In genomic region chr18:56660655-56661054, GRCh38 we compare ENCODE assay signal across 22 cellular contexts. TPM values are rescaled to one million over a fixed set of nuclear protein-coding genes. Genes with fewer than 3 reads are reported as not detected.
DNase-seq lines count a peak whose midpoint lies in the region; ATAC-seq, FAIRE-seq and TF ChIP-seq lines count a peak whose summit lies in the region.
"Had no signal": no experiment of that assay in that cellular context is flagged by ENCODE, and none has a peak within 500 bp of the region (broad histone marks: within the 10 kb centered on the region; RNA-seq: fewer than 3 reads in every experiment).

No MANE protein-coding gene starts in this region.

- no TSS peak for BruUV-seq in K562 (replicated peaks; lab: Mats Ljungman, UMichigan)

- intact Hi-C loops in Right ventricle myocardium superior (cut with DNase I) = no loop called here
- intact Hi-C loops in left cardiac atrium (cut with DNase I) = no loop called here
- intact Hi-C loops in K562 (cut with micrococcal nuclease) = no loop called here
- intact Hi-C loops in posterior vena cava (cut with DNase I) = no loop called here

- POLR2A ChIA-PET in HEK293 (lab: Yijun Ruan, JAX) (interaction anchor here (1.7 kb wide), 1 partner anchor 10 kb away, joined by 6 read pairs; the partner anchor contains the start of gene WDR7), K562 (lab: Yijun Ruan, JAX) (no interaction called here)

- no peaks in the 10 kb centered on the region for H3K9me1 ChIP-seq in K562 (ENCODE audit: control insufficient read depth, insufficient read depth, low read length)

- TF ChIP-seq CTCF in HEK293 (tag by site-specific recombination; IDR thresholded peaks at IDR 0.05) (no peak), K562 (IDR thresholded peaks at IDR 0.05 in 2 of 3, conservative IDR thresholded peaks at IDR 0.05 in 1 of 3; ENCODE audit: insufficient read depth in 2 of 3, low read depth in 1 of 3, low read length in 3 of 3) (no peak)

- H3K27me3 ChIP-seq in K562 (ENCODE audit: control insufficient read depth in 2 of 2, insufficient read depth in 2 of 2, low read length in 2 of 2) = no peaks in the 10 kb centered on the region
- H3K27me3 ChIP-seq: BLaER1 had no signal

- H3K36me3 ChIP-seq in HEK293 (ENCODE audit: control insufficient read depth in 2 of 2, insufficient read depth in 1 of 2, low read length in 2 of 2) = no peaks in the 10 kb centered on the region; a peak in 1 of 3 replicates
- H3K36me3 ChIP-seq in K562 (ENCODE audit: control insufficient read depth, insufficient read depth, low read length) = no peaks in the 10 kb centered on the region

- peak; percentile 36 for ATAC-seq in Right ventricle myocardium superior (ENCODE audit: poor library complexity)
- ATAC-seq in left cardiac atrium = no peak
- no peak for ATAC-seq in K562
- ATAC-seq in GM18498 (IDR thresholded peaks at IDR 0.05; ENCODE audit: unreplicated experiment) = no peak
- ATAC-seq: CD8-positive, alpha-beta T cell; GM23338; HCT116 had no signal

- H3K27ac ChIP-seq in HEK293 (ENCODE audit: extremely low read depth, low read depth, low read length) (no peak overlapping the region), K562 (ENCODE audit: extremely low read depth, low read depth, low read length) (no peak overlapping the region)
- H3K27ac ChIP-seq: 22Rv1, BLaER1, C4-2B had no signal

- CTCF ChIA-PET in HEK293 (lab: Yijun Ruan, JAX) = no interaction called here
- CTCF ChIA-PET in K562 (lab: Yijun Ruan, JAX; ENCODE audit: low intra/inter-chr PET ratio) = interaction anchor here (0.7 kb wide), 1 partner anchor 15 kb away, joined by 3 read pairs; no protein-coding TSS in a partner anchor

- no peak for TF ChIP-seq EP300 in K562 (IDR thresholded peaks at IDR 0.05; ENCODE audit: low read length)

- DNase-seq in Right ventricle myocardium superior (no peak), left cardiac atrium (no peak), K562 (ENCODE audit: extremely low read depth in 1 of 4, low spot score in 3 of 4) (no peak), posterior vena cava (ENCODE audit: low spot score) (no peak)
- DNase-seq: Caco-2; CD4-positive, CD25-positive, alpha-beta regulatory T cell; CD8-positive, alpha-beta T cell; DMS153; DMS79; EL; GDM1; H9; HFFc6 had no signal

- no peak overlapping the region; the same call in 1 of the 2 replicates for H3K4me2 ChIP-seq in K562 (ENCODE audit: insufficient read depth, low read length)
- H3K4me2 ChIP-seq: BLaER1, GM23338 had no signal

- peaks cover 26% of the 10 kb centered on the region for H3K79me2 ChIP-seq in K562 (ENCODE audit: control insufficient read depth, insufficient read depth, low read length)

- no peak for TF ChIP-seq RAD21 in K562 (CRISPR knock-in tag; conservative IDR thresholded peaks at IDR 0.05 in 1 of 2, IDR thresholded peaks at IDR 0.05 in 1 of 2)

- no peak overlapping the region for H3K9ac ChIP-seq in K562 (ENCODE audit: insufficient read depth in 1 of 2, low read depth in 2 of 2, low read length in 2 of 2)
- H3K9ac ChIP-seq: BLaER1 had no signal

- in situ Hi-C loops in K562 (cut with MboI) = no loop called here

- TF ChIP-seq POLR2A in K562 (conservative IDR thresholded peaks at IDR 0.05) = no peak

- H2AFZ ChIP-seq in K562 (ENCODE audit: low read depth, low read length) = no peak overlapping the region
- H2AFZ ChIP-seq: GM23338 had no signal

- no peaks in the 10 kb centered on the region for H4K20me1 ChIP-seq in K562 (replicated peaks; ENCODE audit: control insufficient read depth, insufficient read depth, low read length)
- H4K20me1 ChIP-seq: BLaER1 had no signal

- no peak for FAIRE-seq in K562 (lab: Jason Lieb, UNC)
- FAIRE-seq: A204.1, GM12891 had no signal

- H3K4me1 ChIP-seq in HEK293 (ENCODE audit: control insufficient read depth, insufficient read depth, low read length) = peaks cover 12% of the 10 kb centered on the region
- H3K4me1 ChIP-seq in K562 (replicated peaks in 1 of 2; ENCODE audit: control insufficient read depth in 2 of 2, insufficient read depth in 2 of 2, low read length in 2 of 2) = peaks cover 5 to 19% of the 10 kb centered on the region in 2 experiments; a peak in 2 of 5 replicates
- H3K4me1 ChIP-seq: BLaER1, Caco-2 had no signal

- no CpG with 5 or more reads among the region's 1 CpG for WGBS in K562 (ENCODE audit: insufficient coverage, low coverage, missing lambda C conversion rate)

- no peaks in the 10 kb centered on the region for H3K9me3 ChIP-seq in HEK293 (ENCODE audit: control insufficient read depth, insufficient read depth, low read depth, low read length)
- H3K9me3 ChIP-seq in K562 (replicated peaks; ENCODE audit: control insufficient read depth, insufficient read depth, low read depth, low read length) = no peaks in the 10 kb centered on the region
- H3K9me3 ChIP-seq: BLaER1, Caco-2 had no signal

- H3K4me3 ChIP-seq in HEK293 (ENCODE audit: low read depth, low read length) (no peak overlapping the region), K562 (no peak overlapping the region)
- H3K4me3 ChIP-seq: BLaER1, GM23338 had no signal

TF ChIP-seq in HEK293, 187 proteins besides CTCF, POLR2A, EP300 and RAD21:
- TF ChIP-seq PRDM1 (tag by site-specific recombination; IDR thresholded peaks at IDR 0.05) (peak; percentile 41; the same call in 1 of the 2 replicates), ZNF394 (tag by site-specific recombination; IDR thresholded peaks at IDR 0.05; ENCODE audit: borderline replicate concordance) (no peak)

TF ChIP-seq in K562, 482 proteins besides CTCF, POLR2A, EP300 and RAD21:
- no peak for TF ChIP-seq PTRF (tag; IDR thresholded peaks at IDR 0.05)
- TF ChIP-seq ZNF121 (CRISPR knock-in tag; conservative IDR thresholded peaks at IDR 0.05) = no peak
- no peak for TF ChIP-seq ZNF165 (CRISPR knock-in tag; IDR thresholded peaks at IDR 0.05; ENCODE audit: borderline replicate concordance)
- TF ChIP-seq ESRRA (IDR thresholded peaks at IDR 0.05; ENCODE audit: borderline replicate concordance, low read depth) = peak; percentile 77; the same call in 1 of the 2 replicates
- TF ChIP-seq MYBL2 (IDR thresholded peaks at IDR 0.05; ENCODE audit: low read depth) = no peak
- no peak for TF ChIP-seq MYBL2 (CRISPR knock-in tag; IDR thresholded peaks at IDR 0.05; ENCODE audit: borderline replicate concordance)

RNA-seq across cellular contexts. Expression of gene WDR7, which starts 9.5 kb away (rescaled TPM):
- total RNA-seq in Right ventricle myocardium superior = 23.1 TPM
- 10 to 100 TPM; 23.2 to 29.1 TPM for total RNA-seq in left cardiac atrium
- 31.4 and 76.2 TPM in 2 replicates for total RNA-seq in K562 (2011; cell fraction: chromatin; rRNA removed; ENCODE audit: low replicate concordance)
- 10.5 and 11.4 TPM in 2 replicates for total RNA-seq in K562 (2011; cell fraction: nucleolus; rRNA removed)
- 25.4 and 27.6 TPM in 2 replicates for total RNA-seq in K562 (2011; cell fraction: nucleoplasm; rRNA removed)
- 6.9 and 7.5 TPM in 2 replicates for total RNA-seq in K562 (2014; rRNA removed)
- total RNA-seq in K562 (2014; rRNA removed; fragmentation: Illumina TruSeq; extraction: Trizol) = 9.4 and 9.6 TPM in 2 replicates
- total RNA-seq in K562 (2015; rRNA removed; fragmentation: Illumina TruSeq; extraction: Trizol) = 9.0 and 11.0 TPM in 2 replicates
- 6.6 and 7.4 TPM in 2 replicates for total RNA-seq in K562 (2021)
- 2.7 and 5.3 TPM in 2 replicates for polyA plus RNA-seq in K562 (2011; rRNA removed)
- 2.6 and 4.7 TPM in 2 replicates for polyA plus RNA-seq in K562 (2011; cell fraction: cytosol; rRNA removed)
- 6.2 and 9.5 TPM in 2 replicates for polyA plus RNA-seq in K562 (2011; cell fraction: nucleus; rRNA removed)
- 4.0 and 5.5 TPM in 2 replicates for polyA plus RNA-seq in K562 (2012)
- polyA plus RNA-seq in K562 (2014; fragmentation: Illumina TruSeq; extraction: Trizol) = 3.9 and 4.6 TPM in 2 replicates
- polyA plus RNA-seq in K562 (2014; fragmentation: Nextera tagmentation; extraction: Ambion mirVana) = 1 to 10 TPM; 1.4 to 2.1 TPM
- 2.1 and 4.9 TPM in 2 replicates for polyA plus RNA-seq in K562 (2014; rRNA removed)
- polyA minus RNA-seq in K562 (2011; rRNA and poly(A)+ RNA removed) = 39.9 and 46.8 TPM in 2 replicates
- 3.0 and 7.3 TPM in 2 replicates for polyA minus RNA-seq in K562 (2011; cell fraction: cytosol; rRNA and poly(A)+ RNA removed)
- 24.4 and 36.3 TPM in 2 replicates for polyA minus RNA-seq in K562 (2011; cell fraction: nucleus; rRNA and poly(A)+ RNA removed)
- total RNA-seq in posterior vena cava = 10 to 100 TPM; 24.9 to 27.3 TPM

RNA-seq across cellular contexts. Expression of gene TXNL1, which starts 22.3 kb away (rescaled TPM):
- 113 TPM for total RNA-seq in Right ventricle myocardium superior
- 10 to 100 TPM; 69.5 to 71.9 TPM for total RNA-seq in left cardiac atrium
- 12.5 and 24.9 TPM in 2 replicates for total RNA-seq in K562 (2011; cell fraction: chromatin; rRNA removed; ENCODE audit: low replicate concordance)
- total RNA-seq in K562 (2011; cell fraction: nucleolus; rRNA removed) = 7.8 and 10.1 TPM in 2 replicates
- total RNA-seq in K562 (2011; cell fraction: nucleoplasm; rRNA removed) = 21.5 and 43.8 TPM in 2 replicates
- total RNA-seq in K562 (2014; rRNA removed) = 40.4 and 50.9 TPM in 2 replicates
- 65.8 and 76.3 TPM in 2 replicates for total RNA-seq in K562 (2014; rRNA removed; fragmentation: Illumina TruSeq; extraction: Trizol)
- 82.3 and 86.0 TPM in 2 replicates for total RNA-seq in K562 (2015; rRNA removed; fragmentation: Illumina TruSeq; extraction: Trizol)
- total RNA-seq in K562 (2021) = 65.4 and 65.7 TPM in 2 replicates
- 56.6 and 64.9 TPM in 2 replicates for polyA plus RNA-seq in K562 (2011; rRNA removed)
- 14.8 and 21.3 TPM in 2 replicates for polyA plus RNA-seq in K562 (2011; cell fraction: cytosol; rRNA removed)
- 13.3 and 19.5 TPM in 2 replicates for polyA plus RNA-seq in K562 (2011; cell fraction: nucleus; rRNA removed)
- polyA plus RNA-seq in K562 (2012) = 63.9 and 76.0 TPM in 2 replicates
- 74.6 and 103 TPM in 2 replicates for polyA plus RNA-seq in K562 (2014; fragmentation: Illumina TruSeq; extraction: Trizol)
- 10 to 100 TPM; 45.4 to 48.1 TPM for polyA plus RNA-seq in K562 (2014; fragmentation: Nextera tagmentation; extraction: Ambion mirVana)
- 61.7 and 72.6 TPM in 2 replicates for polyA plus RNA-seq in K562 (2014; rRNA removed)
- 45.2 and 46.6 TPM in 2 replicates for polyA minus RNA-seq in K562 (2011; rRNA and poly(A)+ RNA removed)
- polyA minus RNA-seq in K562 (2011; cell fraction: cytosol; rRNA and poly(A)+ RNA removed) = 7.9 and 17.8 TPM in 2 replicates
- 12.1 and 16.8 TPM in 2 replicates for polyA minus RNA-seq in K562 (2011; cell fraction: nucleus; rRNA and poly(A)+ RNA removed)
- 10 to 100 TPM; 55.1 to 65.7 TPM for total RNA-seq in posterior vena cava
